In the genomic region with DNA sequence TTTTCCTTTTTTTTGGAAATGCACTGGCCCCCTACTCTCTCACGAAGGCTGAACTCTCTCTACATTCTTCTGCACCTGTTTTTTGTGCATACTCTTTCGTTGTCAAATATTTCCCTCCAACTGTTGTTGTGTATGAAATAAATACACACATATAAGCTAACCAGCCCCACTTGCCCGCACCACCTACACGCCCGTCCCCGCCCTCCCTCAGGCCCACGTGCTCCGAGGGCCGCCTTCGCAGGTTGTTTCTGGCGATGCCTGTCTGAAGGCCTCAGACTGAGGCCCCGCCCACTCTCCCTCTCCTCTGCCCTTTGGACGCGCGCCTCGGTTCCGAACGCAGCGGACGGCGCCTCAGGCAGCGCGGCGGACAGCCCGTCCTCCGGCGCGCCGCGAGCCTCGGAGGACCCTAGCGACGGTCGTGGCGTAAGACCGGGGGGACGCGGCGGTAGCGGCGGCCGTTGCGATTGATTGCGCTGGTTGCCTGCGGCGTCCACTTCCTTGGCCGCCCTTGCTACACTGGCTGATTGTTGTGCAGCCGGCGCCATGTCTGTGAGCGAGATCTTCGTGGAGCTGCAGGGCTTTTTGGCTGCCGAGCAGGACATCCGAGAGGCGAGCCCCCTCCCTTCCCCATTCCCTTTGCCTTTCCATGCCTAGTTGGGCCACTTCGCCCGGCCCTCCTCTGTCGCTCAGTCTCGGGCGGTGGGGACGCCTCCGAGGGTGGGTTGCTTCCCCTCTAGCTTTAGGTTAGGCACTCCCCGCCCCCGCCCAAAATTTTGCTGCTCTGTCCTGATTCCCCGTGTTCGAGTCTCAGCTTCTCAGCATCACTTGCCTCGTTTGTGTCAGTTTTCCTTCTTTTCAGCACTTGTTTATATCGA, we compare ENCODE assay signal across 8 cellular contexts. TPM values are rescaled to one million over a fixed set of nuclear protein-coding genes. Genes with fewer than 3 reads are reported as not detected.
A peak's percentile ranks its signal among the peaks of the same experiment; 100 is the strongest.
DNase-seq lines count a peak whose midpoint lies in the region; ATAC-seq and TF ChIP-seq lines count a peak whose summit lies in the region.

A gene (plus strand): TSS at position 415 of the 875 bp plus-strand sequence. CDS start 129 bp downstream, at position 544.

- TF ChIP-seq CTCF in LNCaP clone FGC (IDR thresholded peaks at IDR 0.05; ENCODE audit: control insufficient read depth, extremely low read depth, insufficient read depth): no peak

- peak; percentile 99 for ATAC-seq in naive B cell (ENCODE audit: low read depth in 2 of 2)
- peak; percentile 99 for ATAC-seq in stimulated activated effector memory CD8-positive, alpha-beta T cell treated with anti-CD3 and anti-CD28 coated beads, Interleukin-12 subunit alpha, Interleukin-12 subunit beta, amount 100 ng/mL, for 72 hours

- no peaks in the 10 kb centered on the region for H3K36me3 Mint-ChIP-seq in naive B cell
- H3K36me3 Mint-ChIP-seq in stimulated activated effector memory CD8-positive, alpha-beta T cell treated with anti-CD3 and anti-CD28 coated beads, Interleukin-12 subunit alpha, Interleukin-12 subunit beta, amount 100 ng/mL, for 72 hours: peaks cover 49% of the 10 kb centered on the region

- peaks cover 24 to 44% (median 28%) of the 10 kb centered on the region in 3 donors for H3K4me1 Mint-ChIP-seq in naive B cell
- H3K4me1 Mint-ChIP-seq in stimulated activated effector memory CD8-positive, alpha-beta T cell treated with anti-CD3 and anti-CD28 coated beads, Interleukin-12 subunit alpha, Interleukin-12 subunit beta, amount 100 ng/mL, for 72 hours: peaks cover 30% of the 10 kb centered on the region

- no peaks in the 10 kb centered on the region for H3K27me3 Mint-ChIP-seq in naive B cell

- peak within 1 kb of the TSS; percentile 88 to 98 (median 96) for H3K4me3 Mint-ChIP-seq in naive B cell
- H3K4me3 Mint-ChIP-seq in stimulated activated effector memory CD8-positive, alpha-beta T cell treated with anti-CD3 and anti-CD28 coated beads, Interleukin-12 subunit alpha, Interleukin-12 subunit beta, amount 100 ng/mL, for 72 hours: peak within 1 kb of the TSS; percentile 95

- peak; percentile 97 for DNase-seq in EL
- DNase-seq in H4 (ENCODE audit: low spot score): peak; percentile 95
- DNase-seq in LNCaP clone FGC (ENCODE audit: low read depth): peak; percentile 85
- peak; percentile 99 for DNase-seq in RPMI8226
- DNase-seq in activated T-helper 1 cell treated with anti-CD3 and anti-CD28 coated beads, Interleukin-2, amount 50 U/mL, for 16 hours (ENCODE audit: low read depth in 1 of 2, low spot score in 1 of 2): peak; percentile 94 to 95
- peak; percentile 96 for DNase-seq in fibroblast of gingiva (ENCODE audit: low read depth)
- DNase-seq in naive B cell: peak; percentile 97
- DNase-seq in stimulated activated effector memory CD8-positive, alpha-beta T cell treated with anti-CD3 and anti-CD28 coated beads, Interleukin-12 subunit alpha, Interleukin-12 subunit beta, amount 100 ng/mL, for 72 hours (ENCODE audit: low spot score in 2 of 2): peak; percentile 95 to 97

- H3K4me3 ChIP-seq in LNCaP clone FGC (ENCODE audit: low read depth, low read length): peak within 1 kb of the TSS; percentile 93

- H3K9me3 Mint-ChIP-seq in naive B cell: no peaks in the 10 kb centered on the region
- H3K9me3 Mint-ChIP-seq in stimulated activated effector memory CD8-positive, alpha-beta T cell treated with anti-CD3 and anti-CD28 coated beads, Interleukin-12 subunit alpha, Interleukin-12 subunit beta, amount 100 ng/mL, for 72 hours: no peaks in the 10 kb centered on the region

- peak within 1 kb of the TSS; percentile 83 to 96 (median 92) for H3K27ac Mint-ChIP-seq in naive B cell
- H3K27ac Mint-ChIP-seq in stimulated activated effector memory CD8-positive, alpha-beta T cell treated with anti-CD3 and anti-CD28 coated beads, Interleukin-12 subunit alpha, Interleukin-12 subunit beta, amount 100 ng/mL, for 72 hours: peak within 1 kb of the TSS; percentile 97

RNA-seq across cellular contexts. Expression of the gene that starts here (rescaled TPM):
- total RNA-seq in H4 (2014; rRNA removed; shearing (Covaris generic)): 37.9 and 58.5 TPM in 2 replicates
- 100 to 1,000 TPM in 1 of 6 donors, 10 to 100 TPM in 5; 81.3 to 116 (median 85.6) TPM for polyA plus RNA-seq in naive B cell (ENCODE audit: low read depth in 6 of 6)

Comparison
In these comparisons a context has a peak if more than half of its experiments do, and no peak if none do; other contexts are left out.
1. Peak in every context shown above with its lines: DNase-seq, ATAC-seq and H3K4me3 ChIP-seq.